In genomic region chr4:4995103-4995761, GRCh38 we compare ENCODE assay signal across 8 cellular contexts. TPM values are rescaled to one million over a fixed set of nuclear protein-coding genes. Genes with fewer than 3 reads are reported as not detected.
A peak's percentile ranks its signal among the peaks of the same experiment; 100 is the strongest.
DNase-seq lines count a peak whose midpoint lies in the region; ATAC-seq and TF ChIP-seq lines count a peak whose summit lies in the region.

No MANE protein-coding gene starts in this region.

- H3K27ac ChIP-seq in hepatocyte: no peak overlapping the region

- ATAC-seq in GM18519 (IDR thresholded peaks at IDR 0.05; ENCODE audit: low FRiP score, unreplicated experiment): no peak

- H3K79me2 ChIP-seq in hepatocyte: no peaks in the 10 kb centered on the region

- H3K4me3 ChIP-seq in AG10803 (ENCODE audit: low read length) (no peak overlapping the region), hepatocyte (no peak overlapping the region)

- H3K9me3 ChIP-seq in hepatocyte (ENCODE audit: low read depth): no peaks in the 10 kb centered on the region

- H3K36me3 ChIP-seq in hepatocyte (replicated peaks; ENCODE audit: insufficient read depth, low read depth): no peaks in the 10 kb centered on the region

- peak; percentile 93 for TF ChIP-seq CTCF in AG10803 (conservative IDR thresholded peaks at IDR 0.05; ENCODE audit: low read length)
- TF ChIP-seq CTCF in GM13976 (IDR thresholded peaks at IDR 0.05; ENCODE audit: borderline replicate concordance, control extremely low read depth, extremely low read depth, insufficient read depth, missing control alignments): peak; percentile 84
- peak; percentile 90 for TF ChIP-seq CTCF in hepatocyte (IDR thresholded peaks at IDR 0.05; ENCODE audit: poor library complexity)

- 27% methylated on average over 18 of the region's 18 CpGs for WGBS in hepatocyte (ENCODE audit: low lambda C conversion rate, missing lambda C conversion rate)

- DNase-seq in AG10803 (ENCODE audit: low read depth): peak; percentile 68
- peak; percentile 82 for DNase-seq in GM13976 (ENCODE audit: low spot score)
- peak; percentile 45 for DNase-seq in HPDE6-E6E7 (ENCODE audit: extremely low spot score)
- DNase-seq in RKO (ENCODE audit: low spot score): peak; percentile 58
- peak in 39 of 58 donors; percentile 3 to 64 (median 23) for DNase-seq in anterior cingulate cortex (lab: John Stamatoyannopoulos, UW)
- DNase-seq in hepatocyte (ENCODE audit: low spot score): peak; percentile 80
- peak; percentile 83 for DNase-seq in retina

- in situ Hi-C loops in GM13976 (cut with MboI; ENCODE audit: low sequenced_read_pairs, unreplicated experiment): loop anchor here (25.0 kb wide), 1 partner anchor 508 kb away; no protein-coding TSS in a partner anchor

- H4K20me1 ChIP-seq in hepatocyte (ENCODE audit: insufficient read depth, poor library complexity, severe bottlenecking): no peaks in the 10 kb centered on the region

- no peaks in the 10 kb centered on the region for H3K9me2 ChIP-seq in hepatocyte (replicated peaks; ENCODE audit: insufficient read depth)

- H3K27me3 ChIP-seq in hepatocyte: no peaks in the 10 kb centered on the region

- no peak overlapping the region for H3K4me2 ChIP-seq in hepatocyte

- no peak overlapping the region for H2AFZ ChIP-seq in hepatocyte

- peaks cover 15% of the 10 kb centered on the region for H3K4me1 ChIP-seq in hepatocyte (ENCODE audit: insufficient read depth)

RNA-seq across cellular contexts. Expression of gene CYTL1, which starts 24.0 kb away (rescaled TPM):
- 37.4 and 52.3 TPM in 2 replicates for total RNA-seq in hepatocyte
- polyA plus RNA-seq in hepatocyte: 39.1 and 55.4 TPM in 2 replicates

RNA-seq across cellular contexts. Expression of gene STK32B, which starts 56.0 kb away (rescaled TPM):
- 1.6 and 3.9 TPM in 2 replicates for total RNA-seq in hepatocyte
- 0.51 and 1.00 TPM in 2 replicates for polyA plus RNA-seq in hepatocyte

Comparison
In these comparisons a context has a peak if more than half of its experiments do, and no peak if none do; other contexts are left out.
1. DNase-seq: peak in every context shown above with its lines; median percentile 83 in retina; 82 in GM13976; 80 in hepatocyte; 68 in AG10803; 58 in RKO; 45 in HPDE6-E6E7; 23 in anterior cingulate cortex.